In genomic region chr1:228039986-228040385, GRCh38 we compare ENCODE assay signal across 24 cellular contexts. TPM values are rescaled to one million over a fixed set of nuclear protein-coding genes. Genes with fewer than 3 reads are reported as not detected.
DNase-seq lines count a peak whose midpoint lies in the region; ATAC-seq and TF ChIP-seq lines count a peak whose summit lies in the region.
"Had no signal": no experiment of that assay in that cellular context is flagged by ENCODE, and none has a peak within 500 bp of the region (broad histone marks: within the 10 kb centered on the region; RNA-seq: fewer than 3 reads in every experiment).

No MANE protein-coding gene starts in this region.

- H3K4me1 Mint-ChIP-seq in activated naive CD8-positive, alpha-beta T cell treated with anti-CD3 and anti-CD28 coated beads, Interleukin-2, amount 10 ng/mL, durations not matched to agents 7 days and 5 days: no peaks in the 10 kb centered on the region
- no peaks in the 10 kb centered on the region for H3K4me1 Mint-ChIP-seq in activated naive CD8-positive, alpha-beta T cell treated with anti-CD3 and anti-CD28 coated beads for 36 hours
- H3K4me1 Mint-ChIP-seq: CD14-positive monocyte had no signal

- no peaks in the 10 kb centered on the region for H3K9me3 Mint-ChIP-seq in activated naive CD8-positive, alpha-beta T cell treated with anti-CD3 and anti-CD28 coated beads, Interleukin-2, amount 10 ng/mL, durations not matched to agents 7 days and 5 days
- no peaks in the 10 kb centered on the region for H3K9me3 Mint-ChIP-seq in activated naive CD8-positive, alpha-beta T cell treated with anti-CD3 and anti-CD28 coated beads for 36 hours

- CTCF ChIA-PET in HEK293T (lab: Yijun Ruan, JAX): no interaction called here

- peaks cover 35% of the 10 kb centered on the region for H3K27me3 Mint-ChIP-seq in activated naive CD8-positive, alpha-beta T cell treated with anti-CD3 and anti-CD28 coated beads, Interleukin-2, amount 10 ng/mL, durations not matched to agents 7 days and 5 days
- peaks cover 41% of the 10 kb centered on the region for H3K27me3 Mint-ChIP-seq in activated naive CD8-positive, alpha-beta T cell treated with anti-CD3 and anti-CD28 coated beads for 36 hours

- H3K36me3 Mint-ChIP-seq in activated naive CD8-positive, alpha-beta T cell treated with anti-CD3 and anti-CD28 coated beads, Interleukin-2, amount 10 ng/mL, durations not matched to agents 7 days and 5 days: no peaks in the 10 kb centered on the region
- no peaks in the 10 kb centered on the region for H3K36me3 Mint-ChIP-seq in activated naive CD8-positive, alpha-beta T cell treated with anti-CD3 and anti-CD28 coated beads for 36 hours
- H3K36me3 Mint-ChIP-seq: CD14-positive monocyte had no signal

- POLR2A ChIA-PET in activated naive CD8-positive, alpha-beta T cell treated with anti-CD3 and anti-CD28 coated beads, Interleukin-2, amount 10 ng/mL, durations not matched to agents 7 days and 5 days (lab: Charles Lee): no interaction called here
- POLR2A ChIA-PET in HEK293T (lab: Yijun Ruan, JAX): no interaction called here

- no peak overlapping the region for H3K4me3 Mint-ChIP-seq in activated naive CD8-positive, alpha-beta T cell treated with anti-CD3 and anti-CD28 coated beads, Interleukin-2, amount 10 ng/mL, durations not matched to agents 7 days and 5 days
- H3K4me3 Mint-ChIP-seq in activated naive CD8-positive, alpha-beta T cell treated with anti-CD3 and anti-CD28 coated beads for 36 hours: no peak overlapping the region
- H3K4me3 Mint-ChIP-seq: B cell had no signal

- H3K27ac Mint-ChIP-seq in activated naive CD8-positive, alpha-beta T cell treated with anti-CD3 and anti-CD28 coated beads, Interleukin-2, amount 10 ng/mL, durations not matched to agents 7 days and 5 days: no peak overlapping the region
- H3K27ac Mint-ChIP-seq in activated naive CD8-positive, alpha-beta T cell treated with anti-CD3 and anti-CD28 coated beads for 36 hours: no peak overlapping the region
- H3K27ac Mint-ChIP-seq: B cell, CD14-positive monocyte had no signal

- peak; percentile 20 for DNase-seq in activated naive CD8-positive, alpha-beta T cell treated with anti-CD3 and anti-CD28 coated beads, Interleukin-2, amount 10 ng/mL, durations not matched to agents 7 days and 5 days
- no peak for DNase-seq in activated naive CD8-positive, alpha-beta T cell treated with anti-CD3 and anti-CD28 coated beads for 36 hours
- DNase-seq in left lobe of liver (ENCODE audit: low spot score) (peak; percentile 16), sciatic nerve (ENCODE audit: low spot score) (peak; percentile 12), ureter (ENCODE audit: low spot score) (peak; percentile 28), HEK293T (ENCODE audit: extremely low spot score) (no peak), hepatic stellate cell (ENCODE audit: low spot score) (no peak)
- DNase-seq in stimulated activated naive CD8-positive, alpha-beta T cell treated with anti-CD3 and anti-CD28 coated beads, Interleukin-15, Interleukin-2, amounts not matched to agents 100 U/mL and 50 U/mL, for 24 hours: no peak
- DNase-seq: DMS53, GDM1, MG63, NCI-H1417, NCI-H1694 treated with DMSO at 0.1 percent for 48 hours, NCI-H2081 treated with DMSO at 0.1 percent for 48 hours, NCI-H2171 treated with DMSO at 0.1 percent for 48 hours, NCI-H446, NCI-H526, PC-3, RPMI8226, SHP77 treated with DMSO at 0.1 percent for 48 hours had no signal

- no peak for ATAC-seq in activated naive CD8-positive, alpha-beta T cell treated with anti-CD3 and anti-CD28 coated beads, Interleukin-2, amount 10 ng/mL, durations not matched to agents 7 days and 5 days (ENCODE audit: low read depth)
- ATAC-seq in left lobe of liver (no peak), sciatic nerve (no peak)
- no peak for ATAC-seq in stimulated activated naive CD8-positive, alpha-beta T cell treated with anti-CD3 and anti-CD28 coated beads, Interleukin-15, Interleukin-2, amounts not matched to agents 100 U/mL and 50 U/mL, for 24 hours
- ATAC-seq: A549, PC-3 had no signal

- intact Hi-C loops in sciatic nerve (cut with DNase I): no loop called here

TF ChIP-seq in HEK293T, 16 proteins besides CTCF, POLR2A, EP300 and RAD21:
- TF ChIP-seq SUZ12 (IDR thresholded peaks at IDR 0.05): no peak
- no peak for TF ChIP-seq TARDBP (IDR thresholded peaks at IDR 0.05)
- TF ChIP-seq NFRKB (IDR thresholded peaks at IDR 0.05): no peak
- TF ChIP-seq L3MBTL2 (conservative IDR thresholded peaks at IDR 0.05): no peak
- TF ChIP-seq SP1 (IDR thresholded peaks at IDR 0.05): no peak
- no peak for TF ChIP-seq ELF4 (IDR thresholded peaks at IDR 0.05)
- TF ChIP-seq FOXK2 (IDR thresholded peaks at IDR 0.05): no peak

RNA-seq across cellular contexts. Expression of gene WNT3A, which starts 33.2 kb away (rescaled TPM):
- not detected for total RNA-seq in activated naive CD8-positive, alpha-beta T cell treated with anti-CD3 and anti-CD28 coated beads, Interleukin-2, amount 10 ng/mL, durations not matched to agents 7 days and 5 days
- not detected for total RNA-seq in activated naive CD8-positive, alpha-beta T cell treated with anti-CD3 and anti-CD28 coated beads for 36 hours
- total RNA-seq in left lobe of liver (not detected), sciatic nerve (not detected), ureter (0.21 TPM)
- total RNA-seq: B cell, LHCN-M2 had no signal

RNA-seq across cellular contexts. Expression of gene ARF1, which starts 42.5 kb away (rescaled TPM):
- 100 to 1,000 TPM; 266 to 284 TPM for total RNA-seq in activated naive CD8-positive, alpha-beta T cell treated with anti-CD3 and anti-CD28 coated beads, Interleukin-2, amount 10 ng/mL, durations not matched to agents 7 days and 5 days
- total RNA-seq in activated naive CD8-positive, alpha-beta T cell treated with anti-CD3 and anti-CD28 coated beads for 36 hours: 100 to 1,000 TPM; 342 to 350 TPM
- total RNA-seq in left lobe of liver: 172 TPM
- 251 TPM for total RNA-seq in sciatic nerve
- 361 TPM for total RNA-seq in ureter

Comparison
In these comparisons a context has a peak if more than half of its experiments do, and no peak if none do; other contexts are left out.
1. DNase-seq: peak in activated naive CD8-positive, alpha-beta T cell treated with anti-CD3 and anti-CD28 coated beads, Interleukin-2, amount 10 ng/mL, durations not matched to agents 7 days and 5 days (single experiment), left lobe of liver (single experiment), sciatic nerve (single experiment) and ureter (single experiment); none in activated naive CD8-positive, alpha-beta T cell treated with anti-CD3 and anti-CD28 coated beads for 36 hours (single experiment), HEK293T (single experiment), hepatic stellate cell (single experiment) and stimulated activated naive CD8-positive, alpha-beta T cell treated with anti-CD3 and anti-CD28 coated beads, Interleukin-15, Interleukin-2, amounts not matched to agents 100 U/mL and 50 U/mL, for 24 hours (single experiment).